8 cellular contexts compared by ENCODE assay signal in the genomic region with DNA sequence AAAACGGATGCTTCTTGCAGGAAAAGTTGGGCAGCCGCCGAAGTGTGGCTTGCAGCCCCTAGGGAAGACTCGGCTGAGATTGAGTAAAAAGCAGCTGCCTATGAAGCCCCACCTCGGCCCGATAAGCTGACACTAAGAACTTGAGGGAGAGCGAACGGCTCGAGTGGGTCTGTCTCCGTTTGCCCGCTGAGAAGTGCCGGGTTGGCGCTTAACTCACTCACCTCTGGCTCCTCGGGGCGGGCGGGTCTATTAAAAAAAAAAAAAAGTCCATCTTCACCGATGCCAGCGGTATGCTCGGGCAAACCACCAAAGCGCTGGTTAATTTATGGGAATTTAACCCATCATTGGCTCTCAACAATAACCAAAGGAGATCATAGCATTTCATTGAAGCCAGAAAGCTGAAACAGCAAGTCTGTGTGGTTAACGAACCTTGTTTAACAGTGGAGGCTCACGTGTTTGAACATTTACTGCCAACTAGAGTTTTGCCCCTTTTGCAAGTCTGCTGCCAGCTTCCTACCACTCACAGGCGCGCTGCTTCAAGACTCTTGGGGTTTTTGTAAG. TPM values are rescaled to one million over a fixed set of nuclear protein-coding genes. Genes with fewer than 3 reads are reported as not detected.
DNase-seq lines count a peak whose midpoint lies in the region; ATAC-seq, FAIRE-seq and TF ChIP-seq lines count a peak whose summit lies in the region.

No MANE protein-coding gene starts in this region.

- no peak for TF ChIP-seq POLR2A in spleen (IDR thresholded peaks at IDR 0.05)

- DNase-seq in Calu3: peak; percentile 45
- peak; percentile 3 to 80 (median 15) for DNase-seq in T-helper 2 cell
- DNase-seq in mammary epithelial cell: peak; percentile 57
- no peak for DNase-seq in keratinocyte (ENCODE audit: low read depth, low spot score)
- DNase-seq in spleen: peak; percentile 82
- no peak for DNase-seq in mesenteric fat pad (ENCODE audit: low spot score)

- H3K36me3 ChIP-seq in HUES48 (ENCODE audit: control insufficient read depth, insufficient read depth, low read length) (no peaks in the 10 kb centered on the region), mammary epithelial cell (ENCODE audit: insufficient read depth, low read length) (no peaks in the 10 kb centered on the region), keratinocyte (ENCODE audit: control insufficient read depth in 2 of 2, extremely low read depth in 1 of 2, insufficient read depth in 2 of 2, low read length in 2 of 2) (no peaks in the 10 kb centered on the region), spleen (no peaks in the 10 kb centered on the region)

- H3K9me3 ChIP-seq in HUES48 (ENCODE audit: control insufficient read depth, insufficient read depth, low read length) (no peaks in the 10 kb centered on the region), mammary epithelial cell (replicated peaks; ENCODE audit: insufficient read depth, low read length) (no peaks in the 10 kb centered on the region), keratinocyte (ENCODE audit: control insufficient read depth, low read depth, low read length) (no peaks in the 10 kb centered on the region), spleen (no peaks in the 10 kb centered on the region)

- dilution Hi-C loops in mammary epithelial cell (cut with HindIII; ENCODE audit: low sequenced_read_pairs) (no loop called here), keratinocyte (cut with MboI; ENCODE audit: extremely low pct_ligation_motif_present, low sequenced_read_pairs) (no loop called here)

- peak overlapping the region; percentile 96 for H3K4me2 ChIP-seq in mammary epithelial cell (ENCODE audit: insufficient read depth, low read depth, low read length)
- H3K4me2 ChIP-seq in keratinocyte (ENCODE audit: control insufficient read depth, extremely low read depth, insufficient read depth, low read depth, low read length): peak overlapping the region; percentile 81

- peaks cover 27% of the 10 kb centered on the region for H3K4me1 Mint-ChIP-seq in Calu3 (ENCODE audit: low read depth, unreplicated experiment)

- peak overlapping the region; percentile 85 for H3K4me3 ChIP-seq in HUES48 (ENCODE audit: low read depth, low read length)
- H3K4me3 ChIP-seq in mammary epithelial cell (replicated peaks in 1 of 3; ENCODE audit: insufficient read depth in 1 of 3, low read depth in 2 of 3, low read length in 3 of 3): peak overlapping the region; percentile 81 to 93 (median 85)
- H3K4me3 ChIP-seq in keratinocyte (ENCODE audit: control insufficient read depth in 2 of 3, extremely low read depth in 1 of 3, insufficient read depth in 2 of 3, low read depth in 1 of 3, low read length in 3 of 3): peak overlapping the region; percentile 63 to 85 (median 66)
- H3K4me3 ChIP-seq in spleen: peak overlapping the region; percentile 73 to 88 (median 80)

- H3K9me3 Mint-ChIP-seq in Calu3 (ENCODE audit: low read depth, unreplicated experiment): no peaks in the 10 kb centered on the region

- no peak for FAIRE-seq in keratinocyte (lab: Jason Lieb, UNC)

- H3K4me3 Mint-ChIP-seq in Calu3 (ENCODE audit: low read depth, unreplicated experiment): peak overlapping the region; percentile 88

- WGBS in mammary epithelial cell (ENCODE audit: low coverage, missing lambda C conversion rate): 3% methylated on average over 23 of the region's 24 CpGs
- 0 to 1% (median 0%) methylated on average over 24 of the region's 24 CpGs for WGBS in spleen, 5 donors

- peak overlapping the region; percentile 76 for H3K27ac Mint-ChIP-seq in Calu3 (ENCODE audit: unreplicated experiment)

- ATAC-seq in GM19023 (IDR thresholded peaks at IDR 0.05; ENCODE audit: unreplicated experiment): no peak

- no peaks in the 10 kb centered on the region for H4K20me1 ChIP-seq in mammary epithelial cell (ENCODE audit: insufficient read depth, low read length)
- no peaks in the 10 kb centered on the region for H4K20me1 ChIP-seq in keratinocyte (ENCODE audit: control insufficient read depth, extremely low read depth, insufficient read depth, low read length)

- H3K9ac ChIP-seq in HUES48 (ENCODE audit: low read depth, low read length): peak overlapping the region; percentile 91
- H3K9ac ChIP-seq in mammary epithelial cell (ENCODE audit: insufficient read depth, low read length): peak overlapping the region; percentile 81
- peak overlapping the region; percentile 75 for H3K9ac ChIP-seq in keratinocyte (ENCODE audit: control insufficient read depth, extremely low read depth, insufficient read depth, low read length)

- peaks cover 30% of the 10 kb centered on the region for H3K36me3 Mint-ChIP-seq in Calu3 (ENCODE audit: insufficient read depth, unreplicated experiment)

- CTCF ChIA-PET in Calu3 (lab: Charles Lee): interaction anchor here (0.6 to 0.9 kb wide), 4 partner anchors 38 to 273 kb away, joined by 3 to 5 read pairs (median 3); no protein-coding TSS in a partner anchor
- CTCF ChIA-PET in mammary epithelial cell (lab: Charles Lee; ENCODE audit: low non-redundant PET): interaction anchor here (0.6 to 0.7 kb wide), 2 partner anchors 22 kb away, joined by 3 to 6 read pairs; no protein-coding TSS in a partner anchor

- peaks cover 51% of the 10 kb centered on the region for H3K79me2 ChIP-seq in mammary epithelial cell (ENCODE audit: insufficient read depth, low read length)
- peaks cover 47% of the 10 kb centered on the region for H3K79me2 ChIP-seq in keratinocyte (ENCODE audit: control insufficient read depth, insufficient read depth, low read length)

- no peaks in the 10 kb centered on the region for H3K27me3 ChIP-seq in HUES48 (ENCODE audit: control insufficient read depth, insufficient read depth, low read length)
- no peaks in the 10 kb centered on the region for H3K27me3 ChIP-seq in mammary epithelial cell (ENCODE audit: insufficient read depth, low read length)
- H3K27me3 ChIP-seq in keratinocyte (ENCODE audit: control insufficient read depth, extremely low read depth, insufficient read depth, low read length): no peaks in the 10 kb centered on the region
- no peaks in the 10 kb centered on the region for H3K27me3 ChIP-seq in spleen (replicated peaks in 1 of 7)

- peak overlapping the region; percentile 97 for H2AFZ ChIP-seq in mammary epithelial cell (ENCODE audit: low read depth, low read length)
- peak overlapping the region; percentile 40 for H2AFZ ChIP-seq in keratinocyte (ENCODE audit: control insufficient read depth, low read length)

- intact Hi-C loops in Calu3 (cut with micrococcal nuclease; ENCODE audit: unreplicated experiment): no loop called here
- intact Hi-C loops in mammary epithelial cell (cut with micrococcal nuclease): loop anchor here (2.0 kb wide), 1 partner anchor 15 kb away; no protein-coding TSS in a partner anchor
- intact Hi-C loops in spleen (cut with DNase I; ENCODE audit: low total_unique reads): no loop called here

- in situ Hi-C loops in mammary epithelial cell (cut with MboI; ENCODE audit: low sequenced_read_pairs in 2 of 2): no loop called here

- BruUV-seq in Calu3 (replicated peaks; lab: Mats Ljungman, UMichigan) (no TSS peak), mammary epithelial cell (replicated peaks; lab: Mats Ljungman, UMichigan) (no TSS peak)

- no peaks in the 10 kb centered on the region for H3K9me1 ChIP-seq in keratinocyte (ENCODE audit: control insufficient read depth, extremely low read depth, insufficient read depth, low read length)

- H3K27me3 Mint-ChIP-seq in Calu3 (ENCODE audit: unreplicated experiment): no peaks in the 10 kb centered on the region

- no peak for TF ChIP-seq CTCF in Calu3 (IDR thresholded peaks at IDR 0.05; ENCODE audit: unreplicated experiment)
- TF ChIP-seq CTCF in mammary epithelial cell (conservative IDR thresholded peaks at IDR 0.05 in 1 of 2, IDR thresholded peaks at IDR 0.05 in 1 of 2; ENCODE audit: extremely low read depth in 1 of 2, insufficient read depth in 1 of 2, low read depth in 1 of 2, low read length in 2 of 2): no peak
- no peak for TF ChIP-seq CTCF in keratinocyte (optimal IDR thresholded peaks at IDR 0.05 in 1 of 3, IDR thresholded peaks at IDR 0.05 in 1 of 3, conservative IDR thresholded peaks at IDR 0.05 in 1 of 3; ENCODE audit: extremely low read depth in 1 of 3, insufficient read depth in 2 of 3, low read length in 3 of 3)
- TF ChIP-seq CTCF in spleen (IDR thresholded peaks at IDR 0.05 in 8 of 11, conservative IDR thresholded peaks at IDR 0.05 in 3 of 11): no peak

- peaks cover 15% of the 10 kb centered on the region for H3K4me1 ChIP-seq in HUES48 (ENCODE audit: control insufficient read depth, insufficient read depth, low read length)
- peaks cover 41% of the 10 kb centered on the region for H3K4me1 ChIP-seq in mammary epithelial cell (ENCODE audit: insufficient read depth, low read length)
- peaks cover 45% of the 10 kb centered on the region for H3K4me1 ChIP-seq in keratinocyte (ENCODE audit: control insufficient read depth, extremely low read depth, insufficient read depth, low read length)
- peaks cover 14 to 80% (median 52%) of the 10 kb centered on the region in 6 donors for H3K4me1 ChIP-seq in spleen

- H3K27ac ChIP-seq in HUES48 (ENCODE audit: low read depth, low read length) (peak overlapping the region; percentile 49), mammary epithelial cell (ENCODE audit: insufficient read depth, low read depth, low read length) (peak overlapping the region; percentile 65), keratinocyte (ENCODE audit: control insufficient read depth, insufficient read depth, low read length) (peak overlapping the region; percentile 58), spleen (peak overlapping the region; percentile 78 to 98 (median 95))

RNA-seq across cellular contexts. Expression of gene SNTB2, which starts 1.0 kb away (rescaled TPM):
- total RNA-seq in Calu3 (2022): 27.5 and 29.3 TPM in 2 replicates
- 10 to 100 TPM; 20.3 to 31.2 TPM for total RNA-seq in mammary epithelial cell
- polyA plus RNA-seq in mammary epithelial cell: 16.1 TPM
- 39.2 TPM for polyA minus RNA-seq in mammary epithelial cell
- polyA plus RNA-seq in keratinocyte: 11.2 to 15.9 TPM (median 13.7 TPM) in 3 replicates
- 2.8 TPM for polyA plus RNA-seq in keratinocyte (2011; ENCODE audit: low read depth)
- polyA plus RNA-seq in keratinocyte (2011; cell fraction: cytosol; rRNA removed): 5.3 and 8.8 TPM in 2 replicates
- 15.7 and 15.8 TPM in 2 replicates for polyA plus RNA-seq in keratinocyte (2011; cell fraction: nucleus; rRNA removed)
- polyA plus RNA-seq in keratinocyte (2012; ENCODE audit: low replicate concordance): 4.2 and 6.7 TPM in 2 replicates
- polyA minus RNA-seq in keratinocyte: 16.2 to 32.1 TPM (median 19.4 TPM) in 3 replicates
- 35.5 TPM for polyA minus RNA-seq in keratinocyte (2011; cell fraction: cytosol; rRNA and poly(A)+ RNA removed)
- polyA minus RNA-seq in keratinocyte (2011; cell fraction: nucleus; rRNA and poly(A)+ RNA removed): 16.6 and 31.2 TPM in 2 replicates
- total RNA-seq in spleen: 10 to 100 TPM; 25.7 to 48.5 (median 31.5) TPM
- polyA plus RNA-seq in spleen: 1 to 10 TPM; 1.9 to 4.4 (median 3.0) TPM
- 49.2 TPM for total RNA-seq in mesenteric fat pad

RNA-seq across cellular contexts. Expression of gene UTP4, which starts 55.5 kb away (rescaled TPM):
- 113 and 116 TPM in 2 replicates for total RNA-seq in Calu3 (2022)
- 10 to 100 TPM; 27.5 to 94.7 TPM for total RNA-seq in mammary epithelial cell
- polyA plus RNA-seq in mammary epithelial cell: 105 TPM
- 189 TPM for polyA minus RNA-seq in mammary epithelial cell
- polyA plus RNA-seq in keratinocyte: 87.7 to 107 TPM (median 106 TPM) in 3 replicates
- 43.0 TPM for polyA plus RNA-seq in keratinocyte (2011; ENCODE audit: low read depth)
- polyA plus RNA-seq in keratinocyte (2011; cell fraction: cytosol; rRNA removed): 65.9 and 94.9 TPM in 2 replicates
- 66.5 and 72.3 TPM in 2 replicates for polyA plus RNA-seq in keratinocyte (2011; cell fraction: nucleus; rRNA removed)
- polyA plus RNA-seq in keratinocyte (2012; ENCODE audit: low replicate concordance): 34.6 and 63.3 TPM in 2 replicates
- polyA minus RNA-seq in keratinocyte: 111 to 126 TPM (median 114 TPM) in 3 replicates
- polyA minus RNA-seq in keratinocyte (2011; cell fraction: cytosol; rRNA and poly(A)+ RNA removed): 55.1 TPM
- polyA minus RNA-seq in keratinocyte (2011; cell fraction: nucleus; rRNA and poly(A)+ RNA removed): 30.9 and 46.2 TPM in 2 replicates
- 10 to 100 TPM; 13.7 to 37.9 (median 25.0) TPM for total RNA-seq in spleen
- 10 to 100 TPM; 12.6 to 16.3 (median 15.4) TPM for polyA plus RNA-seq in spleen
- 57.4 TPM for total RNA-seq in mesenteric fat pad

RNA-seq across cellular contexts. Expression of gene CHTF8, which starts 55.6 kb away (rescaled TPM):
- 131 and 146 TPM in 2 replicates for total RNA-seq in Calu3 (2022)
- total RNA-seq in mammary epithelial cell: 100 to 1,000 TPM in 1 of 2 donors, 10 to 100 TPM in 1; 48.2 to 132 TPM
- 117 TPM for polyA plus RNA-seq in mammary epithelial cell
- polyA minus RNA-seq in mammary epithelial cell: 224 TPM
- polyA plus RNA-seq in keratinocyte: 96.0 to 120 TPM (median 118 TPM) in 3 replicates
- 29.3 TPM for polyA plus RNA-seq in keratinocyte (2011; ENCODE audit: low read depth)
- polyA plus RNA-seq in keratinocyte (2011; cell fraction: cytosol; rRNA removed): 108 and 111 TPM in 2 replicates
- polyA plus RNA-seq in keratinocyte (2011; cell fraction: nucleus; rRNA removed): 68.5 and 93.5 TPM in 2 replicates
- 67.7 and 113 TPM in 2 replicates for polyA plus RNA-seq in keratinocyte (2012; ENCODE audit: low replicate concordance)
- 145 to 246 TPM (median 171 TPM) in 3 replicates for polyA minus RNA-seq in keratinocyte
- 132 TPM for polyA minus RNA-seq in keratinocyte (2011; cell fraction: cytosol; rRNA and poly(A)+ RNA removed)
- polyA minus RNA-seq in keratinocyte (2011; cell fraction: nucleus; rRNA and poly(A)+ RNA removed): 50.0 and 62.5 TPM in 2 replicates
- total RNA-seq in spleen: 100 to 1,000 TPM in 2 of 7 donors, 10 to 100 TPM in 5; 82.9 to 125 (median 89.2) TPM
- polyA plus RNA-seq in spleen: 10 to 100 TPM; 46.9 to 75.3 (median 58.9) TPM
- total RNA-seq in mesenteric fat pad: 84.5 TPM

Comparison
In these comparisons a context has a peak if more than half of its experiments do, and no peak if none do; other contexts are left out.
1. DNase-seq: peak in Calu3 (single experiment), T-helper 2 cell (5 of 5), mammary epithelial cell (single experiment) and spleen (single experiment); none in keratinocyte (single experiment) and mesenteric fat pad (single experiment).
2. Peak in every context shown above with its lines, with median percentiles within 50 percentile points of each other: H3K27ac ChIP-seq, H3K4me3 ChIP-seq and H3K9ac ChIP-seq.